ENCODE assay signal across 19 cellular contexts in genomic region chrX:63959975-63960374, GRCh38.
"Had no signal": no experiment of that assay in that cellular context is flagged by ENCODE, and none has a peak within 500 bp of the region (broad histone marks: within the 10 kb centered on the region; RNA-seq: fewer than 3 reads in every experiment).

No MANE protein-coding gene starts in this region.

- H3K4me2 ChIP-seq: hepatocyte had no signal

- DNase-seq: dermis blood vessel endothelial cell; effector CD4-positive, alpha-beta T cell; endodermal cell; foreskin melanocyte; head of caudate nucleus; mesendoderm; naive B cell; nucleus accumbens; ovary; small intestine; stimulated activated CD4-positive, alpha-beta T cell treated with anti-CD3 and anti-CD28 coated beads, Interleukin-2, amount 100 ng/mL, for 48 hours; stimulated activated naive CD8-positive, alpha-beta T cell treated with anti-CD3 and anti-CD28 coated beads, Interleukin-15, Interleukin-2, amounts not matched to agents 100 U/mL and 50 U/mL, for 24 hours; thyroid gland; uterus had no signal

- ATAC-seq: stimulated activated effector memory CD8-positive, alpha-beta T cell treated with anti-CD3 and anti-CD28 coated beads, Interleukin-12 subunit alpha, Interleukin-12 subunit beta, amount 100 ng/mL, for 72 hours; stimulated activated naive CD8-positive, alpha-beta T cell treated with anti-CD3 and anti-CD28 coated beads, Interleukin-15, Interleukin-2, amounts not matched to agents 100 U/mL and 50 U/mL, for 24 hours had no signal

- H3K27me3 ChIP-seq: hepatocyte, ovary, right atrium auricular region, suprapubic skin, thyroid gland, uterus had no signal

- H3K4me3 Mint-ChIP-seq: endodermal cell; naive B cell; stimulated activated effector memory CD8-positive, alpha-beta T cell treated with anti-CD3 and anti-CD28 coated beads, Interleukin-12 subunit alpha, Interleukin-12 subunit beta, amount 100 ng/mL, for 72 hours; type B pancreatic cell had no signal

- H3K36me3 Mint-ChIP-seq: stimulated activated effector memory CD8-positive, alpha-beta T cell treated with anti-CD3 and anti-CD28 coated beads, Interleukin-12 subunit alpha, Interleukin-12 subunit beta, amount 100 ng/mL, for 72 hours; type B pancreatic cell had no signal

- H3K79me2 ChIP-seq: hepatocyte had no signal

- H3K27ac ChIP-seq: hepatocyte, ovary, right atrium auricular region, suprapubic skin, thyroid gland, uterus had no signal

- H3K4me1 ChIP-seq: right atrium auricular region, suprapubic skin, thyroid gland, uterus had no signal

- H3K4me1 Mint-ChIP-seq: naive B cell; stimulated activated effector memory CD8-positive, alpha-beta T cell treated with anti-CD3 and anti-CD28 coated beads, Interleukin-12 subunit alpha, Interleukin-12 subunit beta, amount 100 ng/mL, for 72 hours had no signal

- H3K4me3 ChIP-seq: hepatocyte, ovary, right atrium auricular region, suprapubic skin, thyroid gland, uterus had no signal

- H2AFZ ChIP-seq: hepatocyte had no signal

- H3K36me3 ChIP-seq: ovary, right atrium auricular region, suprapubic skin, thyroid gland, uterus had no signal

- H3K9me3 ChIP-seq: ovary, right atrium auricular region, suprapubic skin, thyroid gland, uterus had no signal

- H3K27me3 Mint-ChIP-seq: naive B cell, type B pancreatic cell had no signal

- H3K9me3 Mint-ChIP-seq: type B pancreatic cell had no signal

- H3K27ac Mint-ChIP-seq: endodermal cell; stimulated activated effector memory CD8-positive, alpha-beta T cell treated with anti-CD3 and anti-CD28 coated beads, Interleukin-12 subunit alpha, Interleukin-12 subunit beta, amount 100 ng/mL, for 72 hours; type B pancreatic cell had no signal
